Comparison of ENCODE assay signal across 13 cellular contexts in the genomic region with DNA sequence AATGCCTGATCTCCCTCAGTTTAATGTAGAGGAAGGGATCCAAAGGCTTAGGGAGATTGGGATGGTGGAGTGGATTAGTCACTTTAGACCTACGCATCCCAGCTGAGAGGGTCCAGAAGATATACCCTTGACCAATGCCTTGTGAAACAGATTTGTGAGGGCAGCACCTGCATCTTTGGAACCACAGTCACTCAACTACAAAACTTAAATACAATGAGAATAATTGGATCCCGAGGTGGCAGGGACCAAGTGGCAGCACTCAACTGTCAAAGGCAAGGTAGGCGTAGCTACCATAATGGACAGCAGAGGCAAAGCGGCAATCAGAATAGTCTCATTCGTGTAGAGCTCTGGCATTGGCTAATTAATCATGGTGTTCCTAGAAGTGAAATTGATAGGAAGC. TPM values are rescaled to one million over a fixed set of nuclear protein-coding genes. Genes with fewer than 3 reads are reported as not detected.
"Had no signal": no experiment of that assay in that cellular context is flagged by ENCODE, and none has a peak within 500 bp of the region (broad histone marks: within the 10 kb centered on the region; RNA-seq: fewer than 3 reads in every experiment).

No MANE protein-coding gene starts in this region.

RNA-seq across cellular contexts. Expression of a gene that starts 20.3 kb away (rescaled TPM):
- total RNA-seq: activated B cell treated with CpG ODN at 0.5 μM for 24 hours; activated CD4-positive, alpha-beta memory T cell treated with anti-CD3 and anti-CD28 coated beads for 36 hours; activated CD4-positive, alpha-beta memory T cell treated with anti-CD3 and anti-CD28 coated beads, Interleukin-2, amount 10 ng/mL, durations not matched to agents 7 days and 5 days; activated CD4-positive, alpha-beta T cell treated with anti-CD3 and anti-CD28 coated beads for 36 hours; activated CD4-positive, alpha-beta T cell treated with anti-CD3 and anti-CD28 coated beads, Interleukin-2, amount 10 ng/mL, durations not matched to agents 24 days and 14 days; activated CD4-positive, alpha-beta T cell treated with anti-CD3 and anti-CD28 coated beads, Interleukin-2, amount 10 ng/mL, durations not matched to agents 7 days and 5 days; activated CD8-positive, alpha-beta memory T cell treated with anti-CD3 and anti-CD28 coated beads for 36 hours; activated CD8-positive, alpha-beta memory T cell treated with anti-CD3 and anti-CD28 coated beads, Interleukin-2, amount 10 ng/mL, durations not matched to agents 7 days and 5 days; activated CD8-positive, alpha-beta T cell treated with anti-CD3 and anti-CD28 coated beads for 36 hours; activated CD8-positive, alpha-beta T cell treated with anti-CD3 and anti-CD28 coated beads, Interleukin-2, amount 10 ng/mL, durations not matched to agents 7 days and 5 days; T-helper 1 cell treated with Interleukin-12 subunit alpha and Interleukin-12 subunit beta and Interleukin-4 antibody, amounts not matched to agents 30 ng/mL and 1 ng/mL, for 36 hours; T-helper 17 cell; T-helper 2 cell treated with Interferon-gamma antibody and Interleukin-4, amounts not matched to agents 100 ng/mL and 5 ng/mL, for 36 hours had no signal
